1 cellular context compared by ENCODE assay signal in the genomic region with DNA sequence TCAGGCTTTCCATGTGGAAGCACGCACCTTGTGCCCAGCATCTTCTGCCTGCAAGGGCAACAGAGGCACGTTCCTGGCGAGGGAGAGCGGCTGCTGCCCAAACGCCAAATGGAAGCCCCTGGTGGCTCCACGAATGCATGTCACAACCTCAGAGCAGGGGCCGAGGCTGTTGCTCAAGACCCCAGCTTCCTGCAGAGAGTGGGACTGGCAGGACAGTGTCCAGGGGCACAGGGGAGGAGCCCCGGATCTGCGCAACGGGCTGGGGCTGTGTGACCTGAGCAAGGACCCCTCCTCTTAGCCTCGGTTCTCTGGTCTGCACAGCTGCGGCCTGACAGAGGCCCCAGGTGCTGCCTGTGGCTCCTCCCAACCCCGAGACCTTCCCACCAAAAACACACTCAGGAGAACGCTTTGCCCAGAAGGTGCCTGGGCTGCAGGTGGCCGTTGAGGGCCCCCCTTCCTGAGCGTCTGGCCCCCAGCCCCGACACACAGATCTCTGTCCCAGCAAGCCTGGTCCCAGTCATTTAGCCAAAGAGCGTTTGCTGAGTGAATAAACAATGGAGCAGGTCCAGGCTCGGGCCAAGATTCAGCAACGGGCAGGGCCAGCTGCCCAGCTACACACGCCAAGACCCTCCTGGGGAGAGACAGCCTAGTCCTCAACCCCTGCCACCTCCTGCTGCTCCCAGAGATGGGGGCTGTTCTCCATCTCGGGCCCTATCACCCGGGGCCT.
TF ChIP-seq lines count a peak whose summit lies in the region.

No MANE protein-coding gene starts in this region.

TF ChIP-seq in HepG2, 621 proteins besides CTCF, POLR2A, EP300 and RAD21 (continued from another document and continues in another):
- TF ChIP-seq, protein P1, sequence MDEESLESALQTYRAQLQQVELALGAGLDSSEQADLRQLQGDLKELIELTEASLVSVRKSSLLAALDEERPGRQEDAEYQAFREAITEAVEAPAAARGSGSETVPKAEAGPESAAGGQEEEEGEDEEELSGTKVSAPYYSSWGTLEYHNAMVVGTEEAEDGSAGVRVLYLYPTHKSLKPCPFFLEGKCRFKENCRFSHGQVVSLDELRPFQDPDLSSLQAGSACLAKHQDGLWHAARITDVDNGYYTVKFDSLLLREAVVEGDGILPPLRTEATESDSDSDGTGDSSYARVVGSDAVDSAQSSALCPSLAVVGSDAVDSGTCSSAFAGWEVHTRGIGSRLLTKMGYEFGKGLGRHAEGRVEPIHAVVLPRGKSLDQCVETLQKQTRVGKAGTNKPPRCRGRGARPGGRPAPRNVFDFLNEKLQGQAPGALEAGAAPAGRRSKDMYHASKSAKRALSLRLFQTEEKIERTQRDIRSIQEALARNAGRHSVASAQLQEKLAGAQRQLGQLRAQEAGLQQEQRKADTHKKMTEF (CRISPR knock-in tag; IDR thresholded peaks at IDR 0.05) = no peak
- TF ChIP-seq SMC3 (IDR thresholded peaks at IDR 0.05; ENCODE audit: low read length) (no peak), ZNF142 (CRISPR knock-in tag; IDR thresholded peaks at IDR 0.05) (no peak), ZNF24 (IDR thresholded peaks at IDR 0.05) (no peak), RARA (CRISPR knock-in tag; IDR thresholded peaks at IDR 0.05) (0 out of 2 replicates have a peak, but pooled peaks have one; percentile 6), PITX1 (CRISPR knock-in tag; IDR thresholded peaks at IDR 0.05) (peak; percentile 38; the same call in 1 of the 2 replicates), ZNF101 (CRISPR knock-in tag; IDR thresholded peaks at IDR 0.05; ENCODE audit: borderline replicate concordance, low read depth) (no peak), KMT2A (CRISPR knock-in tag; IDR thresholded peaks at IDR 0.05) (no peak; the same call in 1 of the 2 replicates), ZUFSP (CRISPR knock-in tag; IDR thresholded peaks at IDR 0.05; ENCODE audit: borderline replicate concordance) (no peak), ATF4 (CRISPR knock-in tag; IDR thresholded peaks at IDR 0.05) (no peak), CEBPB (IDR thresholded peaks at IDR 0.05; ENCODE audit: borderline replicate concordance, low read depth, low read length) (peak; percentile 92), SMAD9 (CRISPR knock-in tag; IDR thresholded peaks at IDR 0.05) (no peak), ZKSCAN1 (IDR thresholded peaks at IDR 0.05; ENCODE audit: low read length) (no peak), ATF1 (CRISPR knock-in tag; IDR thresholded peaks at IDR 0.05) (no peak), TFAP4 (IDR thresholded peaks at IDR 0.05; ENCODE audit: borderline replicate concordance, low read depth) (no peak), CEBPG (CRISPR knock-in tag; IDR thresholded peaks at IDR 0.05) (peak; percentile 89), GMEB2 (CRISPR knock-in tag; IDR thresholded peaks at IDR 0.05; ENCODE audit: low read depth) (no peak), ASH2L (IDR thresholded peaks at IDR 0.05; ENCODE audit: insufficient read length, low read depth, low read length) (no peak), ZNF121 (CRISPR knock-in tag; IDR thresholded peaks at IDR 0.05) (no peak), ZNF350 (CRISPR knock-in tag; IDR thresholded peaks at IDR 0.05; ENCODE audit: borderline replicate concordance, low read depth) (no peak), ZNF33B (CRISPR knock-in tag; IDR thresholded peaks at IDR 0.05) (no peak), ZNF207 (IDR thresholded peaks at IDR 0.05; ENCODE audit: borderline replicate concordance) (no peak), NFYB (CRISPR knock-in tag; IDR thresholded peaks at IDR 0.05) (no peak), NFATC3 (CRISPR knock-in tag; IDR thresholded peaks at IDR 0.05) (no peak), SPEN (CRISPR knock-in tag; IDR thresholded peaks at IDR 0.05; ENCODE audit: low read depth) (peak; percentile 44; the same call in 1 of the 2 replicates), ZNF143 (CRISPR knock-in tag; IDR thresholded peaks at IDR 0.05) (no peak), CCDC6 (CRISPR knock-in tag; IDR thresholded peaks at IDR 0.05) (no peak)
- TF ChIP-seq, protein P2, sequence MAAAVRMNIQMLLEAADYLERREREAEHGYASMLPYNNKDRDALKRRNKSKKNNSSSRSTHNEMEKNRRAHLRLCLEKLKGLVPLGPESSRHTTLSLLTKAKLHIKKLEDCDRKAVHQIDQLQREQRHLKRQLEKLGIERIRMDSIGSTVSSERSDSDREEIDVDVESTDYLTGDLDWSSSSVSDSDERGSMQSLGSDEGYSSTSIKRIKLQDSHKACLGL (CRISPR knock-in tag; IDR thresholded peaks at IDR 0.05) = 0 out of 2 replicates have a peak, but pooled peaks have one; percentile 31
- TF ChIP-seq, protein P3, sequence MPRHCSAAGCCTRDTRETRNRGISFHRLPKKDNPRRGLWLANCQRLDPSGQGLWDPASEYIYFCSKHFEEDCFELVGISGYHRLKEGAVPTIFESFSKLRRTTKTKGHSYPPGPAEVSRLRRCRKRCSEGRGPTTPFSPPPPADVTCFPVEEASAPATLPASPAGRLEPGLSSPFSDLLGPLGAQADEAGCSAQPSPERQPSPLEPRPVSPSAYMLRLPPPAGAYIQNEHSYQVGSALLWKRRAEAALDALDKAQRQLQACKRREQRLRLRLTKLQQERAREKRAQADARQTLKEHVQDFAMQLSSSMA (CRISPR knock-in tag; IDR thresholded peaks at IDR 0.05) = 0 out of 2 replicates have a peak, but pooled peaks have one; percentile 18
- TF ChIP-seq, protein P4, sequence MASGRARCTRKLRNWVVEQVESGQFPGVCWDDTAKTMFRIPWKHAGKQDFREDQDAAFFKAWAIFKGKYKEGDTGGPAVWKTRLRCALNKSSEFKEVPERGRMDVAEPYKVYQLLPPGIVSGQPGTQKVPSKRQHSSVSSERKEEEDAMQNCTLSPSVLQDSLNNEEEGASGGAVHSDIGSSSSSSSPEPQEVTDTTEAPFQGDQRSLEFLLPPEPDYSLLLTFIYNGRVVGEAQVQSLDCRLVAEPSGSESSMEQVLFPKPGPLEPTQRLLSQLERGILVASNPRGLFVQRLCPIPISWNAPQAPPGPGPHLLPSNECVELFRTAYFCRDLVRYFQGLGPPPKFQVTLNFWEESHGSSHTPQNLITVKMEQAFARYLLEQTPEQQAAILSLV (CRISPR knock-in tag; IDR thresholded peaks at IDR 0.05; ENCODE audit: borderline replicate concordance) = 0 out of 2 replicates have a peak, but pooled peaks have one; percentile 26
- TF ChIP-seq, protein P5, sequence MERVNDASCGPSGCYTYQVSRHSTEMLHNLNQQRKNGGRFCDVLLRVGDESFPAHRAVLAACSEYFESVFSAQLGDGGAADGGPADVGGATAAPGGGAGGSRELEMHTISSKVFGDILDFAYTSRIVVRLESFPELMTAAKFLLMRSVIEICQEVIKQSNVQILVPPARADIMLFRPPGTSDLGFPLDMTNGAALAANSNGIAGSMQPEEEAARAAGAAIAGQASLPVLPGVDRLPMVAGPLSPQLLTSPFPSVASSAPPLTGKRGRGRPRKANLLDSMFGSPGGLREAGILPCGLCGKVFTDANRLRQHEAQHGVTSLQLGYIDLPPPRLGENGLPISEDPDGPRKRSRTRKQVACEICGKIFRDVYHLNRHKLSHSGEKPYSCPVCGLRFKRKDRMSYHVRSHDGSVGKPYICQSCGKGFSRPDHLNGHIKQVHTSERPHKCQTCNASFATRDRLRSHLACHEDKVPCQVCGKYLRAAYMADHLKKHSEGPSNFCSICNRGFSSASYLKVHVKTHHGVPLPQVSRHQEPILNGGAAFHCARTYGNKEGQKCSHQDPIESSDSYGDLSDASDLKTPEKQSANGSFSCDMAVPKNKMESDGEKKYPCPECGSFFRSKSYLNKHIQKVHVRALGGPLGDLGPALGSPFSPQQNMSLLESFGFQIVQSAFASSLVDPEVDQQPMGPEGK (CRISPR knock-in tag; IDR thresholded peaks at IDR 0.05) = peak; percentile 28; the same call in 1 of the 2 replicates
- TF ChIP-seq, protein P6, sequence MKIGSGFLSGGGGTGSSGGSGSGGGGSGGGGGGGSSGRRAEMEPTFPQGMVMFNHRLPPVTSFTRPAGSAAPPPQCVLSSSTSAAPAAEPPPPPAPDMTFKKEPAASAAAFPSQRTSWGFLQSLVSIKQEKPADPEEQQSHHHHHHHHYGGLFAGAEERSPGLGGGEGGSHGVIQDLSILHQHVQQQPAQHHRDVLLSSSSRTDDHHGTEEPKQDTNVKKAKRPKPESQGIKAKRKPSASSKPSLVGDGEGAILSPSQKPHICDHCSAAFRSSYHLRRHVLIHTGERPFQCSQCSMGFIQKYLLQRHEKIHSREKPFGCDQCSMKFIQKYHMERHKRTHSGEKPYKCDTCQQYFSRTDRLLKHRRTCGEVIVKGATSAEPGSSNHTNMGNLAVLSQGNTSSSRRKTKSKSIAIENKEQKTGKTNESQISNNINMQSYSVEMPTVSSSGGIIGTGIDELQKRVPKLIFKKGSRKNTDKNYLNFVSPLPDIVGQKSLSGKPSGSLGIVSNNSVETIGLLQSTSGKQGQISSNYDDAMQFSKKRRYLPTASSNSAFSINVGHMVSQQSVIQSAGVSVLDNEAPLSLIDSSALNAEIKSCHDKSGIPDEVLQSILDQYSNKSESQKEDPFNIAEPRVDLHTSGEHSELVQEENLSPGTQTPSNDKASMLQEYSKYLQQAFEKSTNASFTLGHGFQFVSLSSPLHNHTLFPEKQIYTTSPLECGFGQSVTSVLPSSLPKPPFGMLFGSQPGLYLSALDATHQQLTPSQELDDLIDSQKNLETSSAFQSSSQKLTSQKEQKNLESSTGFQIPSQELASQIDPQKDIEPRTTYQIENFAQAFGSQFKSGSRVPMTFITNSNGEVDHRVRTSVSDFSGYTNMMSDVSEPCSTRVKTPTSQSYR (CRISPR knock-in tag; IDR thresholded peaks at IDR 0.05; ENCODE audit: borderline replicate concordance) = no peak
